ENCODE assay signal across 8 cellular contexts in genomic region chr5:80654391-80655230, GRCh38. TPM values are rescaled to one million over a fixed set of nuclear protein-coding genes. Genes with fewer than 3 reads are reported as not detected.
DNase-seq lines count a peak whose midpoint lies in the region; ATAC-seq and TF ChIP-seq lines count a peak whose summit lies in the region.

Gene DHFR, minus strand, starts transcription at chr5:80654983. Its CDS starts 494 bp downstream, at chr5:80654489.
Gene MSH3, plus strand, starts transcription at chr5:80654652. Its CDS starts 76 bp downstream, at chr5:80654728.

- CTCF ChIA-PET in CD4-positive, alpha-beta T cell (lab: Charles Lee): no interaction called here

- peaks cover 35% of the 10 kb centered on the region for H3K4me1 Mint-ChIP-seq in CD4-positive, alpha-beta T cell (ENCODE audit: low read depth)

- peaks cover 3 to 10% of the 10 kb centered on the region in 2 donors for H3K4me1 ChIP-seq in lung (ENCODE audit: control insufficient read depth in 2 of 2, insufficient read depth in 2 of 2, low read length in 2 of 2)

- ATAC-seq in CD4-positive, alpha-beta T cell (ENCODE audit: poor library complexity): peak; percentile 74
- ATAC-seq in GM19455 (IDR thresholded peaks at IDR 0.05; ENCODE audit: unreplicated experiment) (peak; percentile 40), lung (ENCODE audit: insufficient read depth, low FRiP score) (peak; percentile 80)

- whole genome bisulfite sequencing in lung, 2 donors: 0 to 1% methylated on average over 38 to 74 of the region's 74 CpGs

- H3K36me3 Mint-ChIP-seq in CD4-positive, alpha-beta T cell (ENCODE audit: low read depth): peaks cover 48% of the 10 kb centered on the region

- peak; percentile 81 to 88 (median 84) for DNase-seq in CD4-positive, alpha-beta T cell
- DNase-seq in HT-29 (ENCODE audit: low spot score) (peak; percentile 88), NK-92 (lab: John Stamatoyannopoulos, UW; ENCODE audit: unreplicated experiment) (peak; percentile 39), lung (ENCODE audit: low spot score) (peak; percentile 84)
- DNase-seq in activated CD8-positive, alpha-beta memory T cell treated with anti-CD3 and anti-CD28 coated beads for 1 hour (ENCODE audit: extremely low read depth in 1 of 2, low read depth in 1 of 2): peak; percentile 64 to 83
- DNase-seq in effector CD4-positive, alpha-beta T cell: peak; percentile 82
- DNase-seq in stimulated activated CD4-positive, alpha-beta T cell treated with anti-CD3 and anti-CD28 coated beads, TNF-alpha, amount 100 ng/mL, for 24 hours (ENCODE audit: low read depth in 3 of 3): peak; percentile 75 to 91 (median 80)

- H3K27ac Mint-ChIP-seq in CD4-positive, alpha-beta T cell: peak within 1 kb of the TSS; percentile 95

- peak within 1 kb of the TSS; percentile 78 for H3K27ac ChIP-seq in CD4-positive, alpha-beta T cell (ENCODE audit: low read depth, low read length)
- H3K27ac ChIP-seq in lung (ENCODE audit: low read depth in 1 of 2, low read length in 1 of 2): peak within 1 kb of the TSS; percentile 94 to 98

- TF ChIP-seq CTCF in CD4-positive, alpha-beta T cell (IDR thresholded peaks at IDR 0.05): no peak
- TF ChIP-seq CTCF in lung (IDR thresholded peaks at IDR 0.05; ENCODE audit: control extremely low read depth, extremely low read depth): no peak

- POLR2A ChIA-PET in CD4-positive, alpha-beta T cell (lab: Charles Lee): interaction anchor here (0.6 to 2.1 kb wide), 10 partner anchors 11 to 1096 kb away, joined by 3 to 11 read pairs (median 5); partner anchors contain the start of genes RASGRF2, SSBP2, ZCCHC9 and ZFYVE16

- no peaks in the 10 kb centered on the region for H3K9me3 ChIP-seq in CD4-positive, alpha-beta T cell (ENCODE audit: control insufficient read depth, low read length)
- no peaks in the 10 kb centered on the region for H3K9me3 ChIP-seq in lung (ENCODE audit: control insufficient read depth in 2 of 2, insufficient read depth in 1 of 2, low read length in 1 of 2)

- peaks cover 1 to 8% of the 10 kb centered on the region in 2 donors for H3K36me3 ChIP-seq in lung (ENCODE audit: control insufficient read depth in 2 of 2, insufficient read depth in 2 of 2, low read length in 2 of 2)

- no peaks in the 10 kb centered on the region for H3K9me3 Mint-ChIP-seq in CD4-positive, alpha-beta T cell

- no peaks in the 10 kb centered on the region for H3K27me3 ChIP-seq in CD4-positive, alpha-beta T cell (ENCODE audit: control insufficient read depth, insufficient read depth, low read length)
- no peaks in the 10 kb centered on the region for H3K27me3 ChIP-seq in lung (ENCODE audit: control insufficient read depth, insufficient read depth)

- peak within 1 kb of the TSS; percentile 92 for H3K4me3 Mint-ChIP-seq in CD4-positive, alpha-beta T cell

- H3K27me3 Mint-ChIP-seq in CD4-positive, alpha-beta T cell: no peaks in the 10 kb centered on the region

- intact Hi-C loops in CD4-positive, alpha-beta T cell (cut with DNase I, micrococcal nuclease): loop anchor here (2.0 to 10.0 kb wide), 10 partner anchors 166 to 1623 kb away; partner anchors contain the start of genes SERINC5 (in 2 of the 2), FAM151B (in 1 of the 2), HOMER1 (in 1 of the 2) and JMY (in 1 of the 2)

- H3K4me3 ChIP-seq in lung: peak within 1 kb of the TSS; percentile 81

RNA-seq across cellular contexts. Expression of gene DHFR, which starts in this region (rescaled TPM):
- total RNA-seq in CD4-positive, alpha-beta T cell: 1 to 10 TPM; 3.6 to 4.0 TPM
- 34.1 and 34.5 TPM in 2 replicates for total RNA-seq in HT-29 (2014; rRNA removed; shearing (Covaris generic))
- total RNA-seq in lung: 10 to 100 TPM; 11.9 to 16.0 TPM
- 10 to 100 TPM in 1 of 2 donors, 1 to 10 TPM in 1; 8.1 to 12.6 TPM for polyA plus RNA-seq in lung

RNA-seq across cellular contexts. Expression of gene MSH3, which starts in this region (rescaled TPM):
- total RNA-seq in CD4-positive, alpha-beta T cell: 10 to 100 TPM; 11.3 to 13.0 TPM
- 7.1 and 7.4 TPM in 2 replicates for total RNA-seq in HT-29 (2014; rRNA removed; shearing (Covaris generic))
- total RNA-seq in lung: 10 to 100 TPM; 14.9 to 29.0 TPM
- 1 to 10 TPM; 2.8 to 4.2 TPM for polyA plus RNA-seq in lung

Comparison
In these comparisons a context has a peak if more than half of its experiments do, and no peak if none do; other contexts are left out.
1. Peak in every context shown above with its lines: DNase-seq, ATAC-seq, H3K4me3 ChIP-seq and H3K27ac ChIP-seq.